Comparison of ENCODE assay signal across 8 cellular contexts in genomic region chr7:87600130-87601124, GRCh38. TPM values are rescaled to one million over a fixed set of nuclear protein-coding genes. Genes with fewer than 3 reads are reported as not detected.
DNase-seq lines count a peak whose midpoint lies in the region; ATAC-seq, FAIRE-seq and TF ChIP-seq lines count a peak whose summit lies in the region.

TSS of gene ABCB1 (minus strand) at chr7:87600884. CDS start at chr7:87600184, 700 bp downstream.

- intact Hi-C loops in Calu3 (cut with micrococcal nuclease; ENCODE audit: unreplicated experiment) = no loop called here
- intact Hi-C loops in kidney (cut with DNase I) = no loop called here

- peak within 1 kb of the TSS; percentile 82 for H3K4me3 Mint-ChIP-seq in Calu3 (ENCODE audit: low read depth, unreplicated experiment)
- peak within 1 kb of the TSS; percentile 78 for H3K4me3 Mint-ChIP-seq in WTC11
- peak within 1 kb of the TSS; percentile 66 for H3K4me3 Mint-ChIP-seq in chondrocyte (ENCODE audit: unreplicated experiment)

- H3K9ac ChIP-seq in kidney (ENCODE audit: low read length in 2 of 2) = peak within 1 kb of the TSS; percentile 70 to 80

- H3K27ac ChIP-seq in kidney (ENCODE audit: low read depth in 2 of 2, low read length in 2 of 2) = peak within 1 kb of the TSS; percentile 74 to 86

- peak within 1 kb of the TSS; percentile 81 to 82 for H3K4me3 ChIP-seq in kidney (ENCODE audit: low read length in 2 of 2)

- no peak within 1 kb of the TSS for H3K27ac Mint-ChIP-seq in Calu3 (ENCODE audit: unreplicated experiment)
- H3K27ac Mint-ChIP-seq in WTC11 = no peak within 1 kb of the TSS
- H3K27ac Mint-ChIP-seq in chondrocyte (ENCODE audit: unreplicated experiment) = no peak within 1 kb of the TSS

- peaks cover 33% of the 10 kb centered on the region for H3K27me3 Mint-ChIP-seq in Calu3 (ENCODE audit: unreplicated experiment)
- peaks cover 48% of the 10 kb centered on the region for H3K27me3 Mint-ChIP-seq in WTC11 (ENCODE audit: low read depth)
- peaks cover 62% of the 10 kb centered on the region for H3K27me3 Mint-ChIP-seq in chondrocyte (ENCODE audit: low read depth)

- FAIRE-seq in kidney (lab: Jason Lieb, UNC) = no peak

- no peaks in the 10 kb centered on the region for H3K9me3 ChIP-seq in kidney (ENCODE audit: control insufficient read depth in 1 of 2, low read length in 2 of 2)

- CTCF ChIA-PET in Calu3 (lab: Charles Lee) = interaction anchor here (0.7 to 0.9 kb wide), 3 partner anchors 27 to 36 kb away, joined by 3 to 5 read pairs (median 3); no protein-coding TSS in a partner anchor
- CTCF ChIA-PET in WTC11 (lab: Charles Lee) = interaction anchor here (0.7 to 2.0 kb wide), 8 partner anchors 9 to 326 kb away, joined by 3 to 10 read pairs (median 4); no protein-coding TSS in a partner anchor

- no peaks in the 10 kb centered on the region for H3K36me3 ChIP-seq in kidney (ENCODE audit: control insufficient read depth in 1 of 2, insufficient read depth in 2 of 2, low read length in 2 of 2)

- H3K4me1 Mint-ChIP-seq in Calu3 (ENCODE audit: low read depth, unreplicated experiment) (peaks cover 15% of the 10 kb centered on the region), WTC11 (0 out of 2 replicates have a peak, but pooled peaks cover 10% of the 10 kb centered on the region), chondrocyte (ENCODE audit: low read depth) (peaks cover 7% of the 10 kb centered on the region)

- TF ChIP-seq CTCF in Calu3 (IDR thresholded peaks at IDR 0.05; ENCODE audit: unreplicated experiment) (no peak), WTC11 (IDR thresholded peaks at IDR 0.05) (no peak), chondrocyte (IDR thresholded peaks at IDR 0.05) (no peak), kidney (IDR thresholded peaks at IDR 0.05; ENCODE audit: borderline replicate concordance, extremely low read depth, insufficient read depth) (no peak)

- H3K36me3 Mint-ChIP-seq in Calu3 (ENCODE audit: insufficient read depth, unreplicated experiment) = peaks cover 8% of the 10 kb centered on the region
- no peaks in the 10 kb centered on the region for H3K36me3 Mint-ChIP-seq in WTC11
- H3K36me3 Mint-ChIP-seq in chondrocyte (ENCODE audit: low read depth) = peaks cover 3% of the 10 kb centered on the region

- DNase-seq in Calu3 (peak; percentile 21), HPDE6-E6E7 (ENCODE audit: extremely low spot score) (peak; percentile 4), WTC11 (ENCODE audit: low spot score) (peak; percentile 64), chondrocyte (ENCODE audit: low spot score) (peak; percentile 68), kidney (peak; percentile 79), NCI-H1436 treated with DMSO at 0.1 percent for 48 hours (lab: John Stamatoyannopoulos, UW) (no peak)
- DNase-seq in stimulated activated CD4-positive, alpha-beta T cell treated with anti-CD3 and anti-CD28 coated beads, Interleukin-15, amount 100 ng/mL, for 24 hours = peak; percentile 69

- POLR2A ChIA-PET in WTC11 (lab: Charles Lee) = interaction anchor here (1.1 kb wide), 1 partner anchor 9 kb away, joined by 7 read pairs; no protein-coding TSS in a partner anchor

- BruUV-seq in Calu3 (replicated peaks; lab: Mats Ljungman, UMichigan) = no TSS peak

- H3K4me1 ChIP-seq in kidney (ENCODE audit: control insufficient read depth in 1 of 2, insufficient read depth in 1 of 2, low read depth in 1 of 2, low read length in 2 of 2) = no peaks in the 10 kb centered on the region

- ATAC-seq in GM19468 (IDR thresholded peaks at IDR 0.05; ENCODE audit: extremely low read depth, unreplicated experiment) (peak; percentile 33), WTC11 (peak; percentile 98)

- no peaks in the 10 kb centered on the region for H3K9me3 Mint-ChIP-seq in Calu3 (ENCODE audit: low read depth, unreplicated experiment)
- peaks cover 5% of the 10 kb centered on the region; the same call in 1 of the 2 replicates for H3K9me3 Mint-ChIP-seq in WTC11
- no peaks in the 10 kb centered on the region for H3K9me3 Mint-ChIP-seq in chondrocyte (ENCODE audit: low read depth)

TF ChIP-seq in WTC11, 78 proteins besides CTCF, POLR2A, EP300 and RAD21 (continues in another document):
- TF ChIP-seq TEAD1 (CRISPR knock-in tag; IDR thresholded peaks at IDR 0.05) = 0 out of 2 replicates have a peak, but pooled peaks have one; percentile 24
- no peak for TF ChIP-seq ZNF263 (CRISPR knock-in tag; IDR thresholded peaks at IDR 0.05; ENCODE audit: low read depth)
- TF ChIP-seq PRDM15 (CRISPR knock-in tag; IDR thresholded peaks at IDR 0.05) = no peak
- no peak for TF ChIP-seq ZMAT4 (CRISPR knock-in tag; IDR thresholded peaks at IDR 0.05)
- TF ChIP-seq SMAD3 (CRISPR knock-in tag; IDR thresholded peaks at IDR 0.05; ENCODE audit: borderline replicate concordance) = peak; percentile 45; the same call in 1 of the 2 replicates
- TF ChIP-seq MAX (CRISPR knock-in tag; IDR thresholded peaks at IDR 0.05) = peak; percentile 54; the same call in 1 of the 2 replicates
- TF ChIP-seq HMGA2 (CRISPR knock-in tag; IDR thresholded peaks at IDR 0.05) = no peak
- no peak for TF ChIP-seq NFATC4 (CRISPR knock-in tag; IDR thresholded peaks at IDR 0.05)
- no peak for TF ChIP-seq IRF1 (CRISPR knock-in tag; IDR thresholded peaks at IDR 0.05)
- TF ChIP-seq RELA (CRISPR knock-in tag; IDR thresholded peaks at IDR 0.05; ENCODE audit: borderline replicate concordance) = no peak

RNA-seq across cellular contexts. Expression of gene ABCB1, which starts in this region (rescaled TPM):
- total RNA-seq in Calu3 (2022) (5.7 and 15.8 TPM in 2 replicates), WTC11 (2021) (0.60 to 0.94 TPM (median 0.82 TPM) in 3 replicates), chondrocyte (not detected in 3 replicates), kidney (48.3 TPM)
- 29.1 TPM for polyA plus RNA-seq in kidney (ENCODE audit: insufficient read depth, low read depth, low replicate concordance)

Comparison
In these comparisons a context has a peak if more than half of its experiments do, and no peak if none do; other contexts are left out.
1. Peak in DNase-seq and ATAC-seq in WTC11; RNA of the gene not detected or under 1 TPM.
2. Peak in DNase-seq in chondrocyte; RNA of the gene not detected or under 1 TPM.